ENCODE assay signal across 27 cellular contexts in the genomic region with DNA sequence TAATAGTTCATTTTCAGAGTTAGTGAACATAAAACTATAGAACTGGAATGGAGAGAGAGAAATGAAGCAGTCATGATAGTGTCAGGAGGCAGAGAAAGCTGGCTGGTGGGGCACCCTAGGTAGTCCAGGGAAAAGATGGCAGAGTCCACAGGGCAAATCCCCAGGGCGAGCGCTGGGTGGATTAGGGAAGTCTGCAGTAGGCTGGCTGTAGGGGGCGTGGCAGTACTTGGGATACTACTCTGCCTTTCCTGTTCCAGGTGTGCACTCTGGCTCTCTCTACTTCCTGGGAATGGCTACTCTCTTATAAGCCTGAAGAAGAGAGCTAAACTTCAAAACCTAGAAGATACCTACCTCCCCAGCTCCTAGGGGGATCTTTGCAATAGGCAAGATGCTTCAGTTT.
A peak's percentile ranks its signal among the peaks of the same experiment; 100 is the strongest.
DNase-seq lines count a peak whose midpoint lies in the region; ATAC-seq, FAIRE-seq and TF ChIP-seq lines count a peak whose summit lies in the region.
"Had no signal": no experiment of that assay in that cellular context is flagged by ENCODE, and none has a peak within 500 bp of the region (broad histone marks: within the 10 kb centered on the region; RNA-seq: fewer than 3 reads in every experiment).

No MANE protein-coding gene starts in this region.

- H3K4me1 ChIP-seq in foreskin keratinocyte (no peaks in the 10 kb centered on the region), small intestine (ENCODE audit: control insufficient read depth in 2 of 2, insufficient read depth in 1 of 2, low read depth in 1 of 2, low read length in 1 of 2) (no peaks in the 10 kb centered on the region)
- H3K4me1 ChIP-seq: adrenal gland, esophagus squamous epithelium, gastrocnemius medialis, tibial artery had no signal

- H3K4me3 ChIP-seq in small intestine (ENCODE audit: low read depth in 1 of 2, low read length in 2 of 2): no peak overlapping the region
- H3K4me3 ChIP-seq: adrenal gland, esophagus squamous epithelium, gastrocnemius medialis, psoas muscle, SK-N-MC, tibial artery had no signal

- ATAC-seq in foreskin keratinocyte (peak; percentile 37), GM19035 (IDR thresholded peaks at IDR 0.05; ENCODE audit: unreplicated experiment) (no peak)
- ATAC-seq: activated T-cell treated with anti-CD3 and anti-CD28 coated beads, Interleukin-2, amount 50 U/mL, for 4 hours; gastrocnemius medialis; psoas muscle; stimulated activated naive CD8-positive, alpha-beta T cell treated with anti-CD3 and anti-CD28 coated beads, Interleukin-15, amount 100 ng/mL, for 72 hours had no signal

- peak; percentile 35 for TF ChIP-seq CTCF in foreskin keratinocyte (conservative IDR thresholded peaks at IDR 0.05)

- H3K9me3 ChIP-seq in small intestine (ENCODE audit: control insufficient read depth, low read depth): no peaks in the 10 kb centered on the region
- H3K9me3 ChIP-seq: adrenal gland, gastrocnemius medialis, neutrophil, psoas muscle had no signal

- FAIRE-seq in small intestine (lab: Jason Lieb, UNC): no peak

- 40 to 65% (median 58%) methylated on average over 3 of the region's 3 CpGs for WGBS in small intestine, 3 donors

- DNase-seq in NCI-H1092 treated with DMSO at 0.1 percent for 48 hours (lab: John Stamatoyannopoulos, UW) (peak; percentile 7), NCI-H1092 (lab: John Stamatoyannopoulos, UW) (no peak), NCI-H526 treated with DMSO at 0.1 percent for 48 hours (lab: John Stamatoyannopoulos, UW) (peak; percentile 3), foreskin keratinocyte (no peak), small intestine (peak; percentile 49), pons (ENCODE audit: low spot score) (no peak)
- no peak for DNase-seq in activated effector memory CD4-positive, alpha-beta T cell treated with anti-CD3 and anti-CD28 coated beads, Interleukin-2, amount 50 U/mL, for 16 hours
- DNase-seq: 8988T; activated CD4-positive, alpha-beta T cell treated with anti-CD3 and anti-CD28 coated beads for 48 hours; activated naive CD4-positive, alpha-beta T cell; activated T-cell treated with anti-CD3 and anti-CD28 coated beads, Interleukin-2, amount 50 U/mL, for 4 hours; adrenal gland; AML-193; DMS79 treated with DMSO at 0.1 percent for 48 hours; effector memory CD4-positive, alpha-beta T cell; esophagus squamous epithelium; gastrocnemius medialis; NCI-H1105 treated with DMSO at 0.1 percent for 48 hours; NCI-H2081 treated with DMSO at 0.1 percent for 48 hours; NCI-H446 treated with DMSO at 0.1 percent for 48 hours; psoas muscle; stimulated activated naive CD8-positive, alpha-beta T cell treated with anti-CD3 and anti-CD28 coated beads, Interleukin-15, amount 100 ng/mL, for 72 hours; tibial artery had no signal

- H3K27ac ChIP-seq in foreskin keratinocyte: no peak overlapping the region
- H3K27ac ChIP-seq in small intestine (ENCODE audit: low read depth in 1 of 2, low read length in 1 of 2): no peak overlapping the region
- H3K27ac ChIP-seq: adrenal gland, esophagus squamous epithelium, gastrocnemius medialis, neutrophil, psoas muscle, RWPE1, SK-N-MC, tibial artery had no signal

- H3K27me3 ChIP-seq in foreskin keratinocyte: no peaks in the 10 kb centered on the region
- H3K27me3 ChIP-seq in small intestine (ENCODE audit: control insufficient read depth in 2 of 2, insufficient read depth in 2 of 2, low read length in 2 of 2): no peaks in the 10 kb centered on the region
- H3K27me3 ChIP-seq: adrenal gland, esophagus squamous epithelium, gastrocnemius medialis, neutrophil, tibial artery had no signal

- H3K36me3 ChIP-seq in small intestine (ENCODE audit: control insufficient read depth in 2 of 2, insufficient read depth in 2 of 2, low read length in 2 of 2): no peaks in the 10 kb centered on the region
- H3K36me3 ChIP-seq: adrenal gland, esophagus squamous epithelium, gastrocnemius medialis, neutrophil, tibial artery had no signal

Comparison
In these comparisons a context has a peak if more than half of its experiments do, and no peak if none do; other contexts are left out.
1. DNase-seq: peak in NCI-H1092 treated with DMSO at 0.1 percent for 48 hours (single experiment), NCI-H526 treated with DMSO at 0.1 percent for 48 hours (single experiment) and small intestine (single experiment); none in NCI-H1092 (single experiment), foreskin keratinocyte (0 of 2), pons (single experiment) and activated effector memory CD4-positive, alpha-beta T cell treated with anti-CD3 and anti-CD28 coated beads, Interleukin-2, amount 50 U/mL, for 16 hours (single experiment).